In the genomic region with DNA sequence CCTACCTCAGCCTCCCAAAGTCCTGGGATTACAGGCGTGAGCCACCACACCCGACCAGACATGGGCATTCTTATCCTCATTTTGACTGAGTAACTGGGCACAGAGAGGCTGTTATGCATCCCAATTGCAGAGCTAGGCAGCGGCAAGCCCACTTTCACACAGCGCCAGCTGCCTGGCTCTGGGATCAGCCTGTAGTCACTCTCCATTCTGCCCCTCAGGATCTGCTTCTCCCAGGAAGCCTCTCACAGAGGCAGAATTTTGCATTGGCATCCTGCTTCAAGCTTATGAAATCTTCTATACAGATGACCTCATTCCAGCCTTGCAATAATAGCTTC, we compare ENCODE assay signal across 8 cellular contexts. TPM values are rescaled to one million over a fixed set of nuclear protein-coding genes. Genes with fewer than 3 reads are reported as not detected.
DNase-seq lines count a peak whose midpoint lies in the region; ATAC-seq and TF ChIP-seq lines count a peak whose summit lies in the region.

No MANE protein-coding gene starts in this region.

- intact Hi-C loops in HCT116 (cut with micrococcal nuclease) (loop anchor here (1.0 kb wide), 1 partner anchor 12 kb away; no protein-coding TSS in a partner anchor), left ventricle myocardium superior (cut with micrococcal nuclease) (no loop called here)

- BruUV-seq in HCT116 (replicated peaks; lab: Mats Ljungman, UMichigan) = TSS peak; percentile 82

- H3K9ac ChIP-seq in HCT116 (ENCODE audit: low read length) = peak overlapping the region; percentile 78

- H3K9me2 ChIP-seq in HCT116 (ENCODE audit: insufficient read depth) = no peaks in the 10 kb centered on the region

- H3K27ac Mint-ChIP-seq in activated naive CD8-positive, alpha-beta T cell = peak overlapping the region; percentile 87
- H3K27ac Mint-ChIP-seq in stimulated activated memory B cell treated with anti-CD40 and anti-IgM and Interleukin-4, amounts not matched to agents 10 μg/mL and 1 μg/mL and 100 μg/mL, for 72 hours = peak overlapping the region; percentile 65

- no peak for TF ChIP-seq RAD21 in HCT116 (IDR thresholded peaks at IDR 0.05; ENCODE audit: low read depth)

- H3K4me3 Mint-ChIP-seq in activated naive CD8-positive, alpha-beta T cell = no peak overlapping the region
- H3K4me3 Mint-ChIP-seq in stimulated activated memory B cell treated with anti-CD40 and anti-IgM and Interleukin-4, amounts not matched to agents 10 μg/mL and 1 μg/mL and 100 μg/mL, for 72 hours = no peak overlapping the region

- peak overlapping the region; percentile 92 for H3K27ac ChIP-seq in HCT116 (ENCODE audit: low read depth, low read length)
- no peak overlapping the region for H3K27ac ChIP-seq in WERI-Rb-1

- peaks cover 84 to 99% of the 10 kb centered on the region in 2 experiments for H3K4me1 ChIP-seq in HCT116 (ENCODE audit: control insufficient read depth in 1 of 2, insufficient read depth in 2 of 2, low read length in 2 of 2)

- no peaks in the 10 kb centered on the region for H3K79me2 ChIP-seq in HCT116 (ENCODE audit: insufficient read depth, low read length)

- H4K20me1 ChIP-seq in HCT116 (ENCODE audit: insufficient read depth) = no peaks in the 10 kb centered on the region

- H3K27me3 ChIP-seq in HCT116 (ENCODE audit: insufficient read depth, low read length) = no peaks in the 10 kb centered on the region
- no peaks in the 10 kb centered on the region for H3K27me3 ChIP-seq in WERI-Rb-1 (ENCODE audit: insufficient read depth, low read depth, severe bottlenecking)

- CTCF ChIA-PET in HCT116 (lab: Charles Lee) = no interaction called here

- no peak for TF ChIP-seq POLR2A in HCT116 (IDR thresholded peaks at IDR 0.05; ENCODE audit: borderline replicate concordance, extremely low read depth, insufficient read depth, insufficient read length)

- no peaks in the 10 kb centered on the region for H3K27me3 Mint-ChIP-seq in activated naive CD8-positive, alpha-beta T cell
- H3K27me3 Mint-ChIP-seq in stimulated activated memory B cell treated with anti-CD40 and anti-IgM and Interleukin-4, amounts not matched to agents 10 μg/mL and 1 μg/mL and 100 μg/mL, for 72 hours = peaks cover 11% of the 10 kb centered on the region

- H3K4me2 ChIP-seq in HCT116 (ENCODE audit: low read length) = peak overlapping the region; percentile 84

- DNase-seq in HCT116 (ENCODE audit: low read depth, low spot score) (no peak), left ventricle myocardium superior (peak; percentile 48), WERI-Rb-1 (no peak), A172 (ENCODE audit: low spot score) (no peak), SKM-1 treated with dmso at 0.1 percent for 144 hours (lab: John Stamatoyannopoulos, UW; ENCODE audit: unreplicated experiment) (no peak)

- POLR2A ChIA-PET in HCT116 (lab: Charles Lee) = interaction anchor here (0.6 to 14.9 kb wide), 17 partner anchors 10 to 94 kb away, joined by 3 to 137 read pairs (median 9); partner anchors contain the start of genes FLOT1 and IER3

- no peak overlapping the region for H2AFZ ChIP-seq in HCT116 (ENCODE audit: low read depth, low read length, poor library complexity, severe bottlenecking)

- H3K36me3 ChIP-seq in HCT116 (ENCODE audit: control insufficient read depth in 1 of 2, insufficient read depth in 2 of 2, low read length in 2 of 2) = no peaks in the 10 kb centered on the region
- H3K36me3 ChIP-seq in WERI-Rb-1 = no peaks in the 10 kb centered on the region

- RAD21 ChIA-PET in HCT116 (lab: Charles Lee; ENCODE audit: low non-redundant PET in 1 of 2, low total read pairs in 2 of 2, uncharacterized antibody in 2 of 2, unreplicated experiment in 2 of 2) = interaction anchor here in 1 of 2 experiments (1.1 kb wide), 1 partner anchor 29 kb away, joined by 4 read pairs; no protein-coding TSS in a partner anchor

- no peaks in the 10 kb centered on the region for H3K36me3 Mint-ChIP-seq in activated naive CD8-positive, alpha-beta T cell
- H3K36me3 Mint-ChIP-seq in stimulated activated memory B cell treated with anti-CD40 and anti-IgM and Interleukin-4, amounts not matched to agents 10 μg/mL and 1 μg/mL and 100 μg/mL, for 72 hours = no peaks in the 10 kb centered on the region

- H3K9me3 ChIP-seq in HCT116 (ENCODE audit: control insufficient read depth in 1 of 2, insufficient read depth in 1 of 2, low read depth in 1 of 2, low read length in 2 of 2) (no peaks in the 10 kb centered on the region), WERI-Rb-1 (ENCODE audit: severe bottlenecking) (peaks cover 3% of the 10 kb centered on the region)

- ATAC-seq in HCT116 = peak; percentile 1; the same call in 1 of the 2 replicates
- peak; percentile 52 for ATAC-seq in left ventricle myocardium superior
- ATAC-seq in stimulated activated memory B cell treated with anti-CD40 and anti-IgM and Interleukin-4, amounts not matched to agents 10 μg/mL and 1 μg/mL and 100 μg/mL, for 72 hours = no peak
- no peak for ATAC-seq in GM18909 (IDR thresholded peaks at IDR 0.05; ENCODE audit: poor library complexity, unreplicated experiment)

- TF ChIP-seq CTCF in HCT116 (IDR thresholded peaks at IDR 0.05 in 2 of 3, conservative IDR thresholded peaks at IDR 0.05 in 1 of 3; ENCODE audit: borderline replicate concordance in 1 of 3, insufficient read depth in 1 of 3, low read depth in 2 of 3, low read length in 2 of 3) = no peak
- no peak for TF ChIP-seq CTCF in WERI-Rb-1 (IDR thresholded peaks at IDR 0.05; ENCODE audit: low read depth, low read length)

- H3K9me3 Mint-ChIP-seq in activated naive CD8-positive, alpha-beta T cell (ENCODE audit: low read depth) = no peaks in the 10 kb centered on the region
- H3K9me3 Mint-ChIP-seq in stimulated activated memory B cell treated with anti-CD40 and anti-IgM and Interleukin-4, amounts not matched to agents 10 μg/mL and 1 μg/mL and 100 μg/mL, for 72 hours = no peaks in the 10 kb centered on the region

- H3K4me3 ChIP-seq in HCT116 (replicated peaks in 1 of 2; ENCODE audit: low read depth in 1 of 2, low read length in 2 of 2) = peak overlapping the region in 1 of 2 experiments; percentile 48; a peak in 1 of 4 replicates
- no peak overlapping the region for H3K4me3 ChIP-seq in WERI-Rb-1 (ENCODE audit: low read depth, low read length)

- H3K4me1 Mint-ChIP-seq in activated naive CD8-positive, alpha-beta T cell (ENCODE audit: low read depth) = peaks cover 58% of the 10 kb centered on the region
- peaks cover 30% of the 10 kb centered on the region for H3K4me1 Mint-ChIP-seq in stimulated activated memory B cell treated with anti-CD40 and anti-IgM and Interleukin-4, amounts not matched to agents 10 μg/mL and 1 μg/mL and 100 μg/mL, for 72 hours

TF ChIP-seq in HCT116, 20 proteins besides CTCF, POLR2A, EP300 and RAD21 (continues in another document):
- TF ChIP-seq SRF (IDR thresholded peaks at IDR 0.05; ENCODE audit: low read depth) (no peak), SP1 (IDR thresholded peaks at IDR 0.05; ENCODE audit: low read depth) (no peak), REST (IDR thresholded peaks at IDR 0.05; ENCODE audit: low read depth) (no peak), YY1 (IDR thresholded peaks at IDR 0.05; ENCODE audit: extremely low read depth, insufficient replicate concordance, low read depth, low read length) (no peak), EZH2phosphoT487 (IDR thresholded peaks at IDR 0.05; ENCODE audit: borderline replicate concordance) (no peak), CEBPB (IDR thresholded peaks at IDR 0.05; ENCODE audit: low read depth) (no peak), CBX3 (IDR thresholded peaks at IDR 0.05; ENCODE audit: low read depth) (no peak), SIN3A (IDR thresholded peaks at IDR 0.05; ENCODE audit: low read depth) (no peak), EZH2 (IDR thresholded peaks at IDR 0.05) (no peak), ZNF274 (IDR thresholded peaks at IDR 0.05; ENCODE audit: low read depth, low read length) (no peak), JUND (IDR thresholded peaks at IDR 0.05) (no peak), EGR1 (IDR thresholded peaks at IDR 0.05; ENCODE audit: low read depth) (no peak), ZFX (IDR thresholded peaks at IDR 0.05) (no peak), TCF7L2 (IDR thresholded peaks at IDR 0.05; ENCODE audit: borderline replicate concordance, extremely low read depth, insufficient read depth, insufficient read length) (no peak), ATF3 (IDR thresholded peaks at IDR 0.05) (no peak)

RNA-seq across cellular contexts. Expression of gene IER3, which starts 37.0 kb away (rescaled TPM):
- total RNA-seq in HCT116 (2021; ENCODE audit: unreplicated experiment) (952 TPM), left ventricle myocardium superior (12.7 TPM)
- 1,025 and 1,062 TPM in 2 replicates for polyA plus RNA-seq in HCT116 (2012)
- 61.1 and 63.2 TPM in 2 replicates for total RNA-seq in A172 (2014; rRNA removed; shearing (Covaris generic))

RNA-seq across cellular contexts. Expression of gene FLOT1, which starts 38.8 kb away (rescaled TPM):
- total RNA-seq in HCT116 (2021; ENCODE audit: unreplicated experiment) = 117 TPM
- polyA plus RNA-seq in HCT116 (2012) = 124 and 132 TPM in 2 replicates
- 238 TPM for total RNA-seq in left ventricle myocardium superior
- 163 and 165 TPM in 2 replicates for total RNA-seq in A172 (2014; rRNA removed; shearing (Covaris generic))

Comparison
In these comparisons a context has a peak if more than half of its experiments do, and no peak if none do; other contexts are left out.
1. ATAC-seq: peak in HCT116 (single experiment) and left ventricle myocardium superior (single experiment); none in stimulated activated memory B cell treated with anti-CD40 and anti-IgM and Interleukin-4, amounts not matched to agents 10 μg/mL and 1 μg/mL and 100 μg/mL, for 72 hours (single experiment) and GM18909 (single experiment).
2. RNA of gene IER3, which starts 37.0 kb away (total RNA-seq): 952 TPM in HCT116 (single experiment); 61.1 to 63.2 TPM in A172 and 12.7 TPM in left ventricle myocardium superior (single experiment); every median in the first group is over 10 times any median in the second.